Comparison of ENCODE assay signal across 14 cellular contexts in genomic region chr14:101006008-101006407, GRCh38.
DNase-seq lines count a peak whose midpoint lies in the region; FAIRE-seq and TF ChIP-seq lines count a peak whose summit lies in the region.
"Had no signal": no experiment of that assay in that cellular context is flagged by ENCODE, and none has a peak within 500 bp of the region (broad histone marks: within the 10 kb centered on the region; RNA-seq: fewer than 3 reads in every experiment).

No MANE protein-coding gene starts in this region.

- H2AFZ ChIP-seq in Karpas-422 (ENCODE audit: low read length): no peak overlapping the region

- no peak for TF ChIP-seq CTCF in neutrophil (IDR thresholded peaks at IDR 0.05)

- H3K4me2 ChIP-seq in Karpas-422 (ENCODE audit: low read depth, low read length, poor library complexity, severe bottlenecking): no peak overlapping the region

- no peaks in the 10 kb centered on the region for H4K20me1 ChIP-seq in Karpas-422 (ENCODE audit: insufficient read depth, low read depth, low read length)

- FAIRE-seq in frontal cortex (lab: Jason Lieb, UNC): no peak

- no peaks in the 10 kb centered on the region for H3K36me3 ChIP-seq in Karpas-422 (ENCODE audit: insufficient read depth, low read length)
- H3K36me3 ChIP-seq in adipocyte (ENCODE audit: control insufficient read depth, insufficient read depth, low read length, severe bottlenecking): peaks cover 19% of the 10 kb centered on the region
- H3K36me3 ChIP-seq in neutrophil: no peaks in the 10 kb centered on the region
- H3K36me3 ChIP-seq: uterus had no signal

- H3K4me1 ChIP-seq in Karpas-422 (ENCODE audit: low read length) (no peaks in the 10 kb centered on the region), adipocyte (ENCODE audit: control insufficient read depth, insufficient read depth, low read length) (peaks cover 33% of the 10 kb centered on the region), neutrophil (ENCODE audit: control insufficient read depth in 1 of 2, insufficient read depth in 1 of 2, low read depth in 1 of 2, low read length in 1 of 2) (peaks cover 20 to 26% of the 10 kb centered on the region in 2 experiments)
- H3K4me1 ChIP-seq: uterus had no signal

- DNase-seq in D341Med (ENCODE audit: low spot score) (peak; percentile 13), Karpas-422 (peak; percentile 44), adipocyte (ENCODE audit: low read depth) (peak; percentile 22), frontal cortex (ENCODE audit: low spot score in 2 of 2) (no peak), cortex of kidney (lab: John Stamatoyannopoulos, UW) (no peak), T-helper 1 cell (no peak)
- DNase-seq in activated T-cell treated with anti-CD3 and anti-CD28 coated beads, Interleukin-2, amount 50 U/mL, for 48 hours: no peak
- DNase-seq: central memory CD4-positive, alpha-beta T cell; NCI-H1694 treated with DMSO at 0.1 percent for 48 hours; NCI-H446 treated with DMSO at 0.1 percent for 48 hours; stimulated activated naive CD4-positive, alpha-beta T cell treated with Interleukin-2 at 50 U/mL for 16 hours had no signal

- H3K4me3 ChIP-seq in Karpas-422 (ENCODE audit: low read length) (no peak overlapping the region), adipocyte (ENCODE audit: low read length) (no peak overlapping the region), neutrophil (ENCODE audit: low read depth in 1 of 2, low read length in 1 of 2) (no peak overlapping the region)
- H3K4me3 ChIP-seq: skin epidermis, uterus had no signal

- H3K79me2 ChIP-seq in Karpas-422 (ENCODE audit: low read length): no peaks in the 10 kb centered on the region

- H3K9me2 ChIP-seq in Karpas-422 (replicated peaks; ENCODE audit: insufficient read depth, low read length): no peaks in the 10 kb centered on the region

- H3K27me3 ChIP-seq in Karpas-422 (ENCODE audit: low read length) (no peaks in the 10 kb centered on the region), adipocyte (replicated peaks; ENCODE audit: control insufficient read depth, insufficient read depth, low read length) (no peaks in the 10 kb centered on the region), neutrophil (peaks cover 29% of the 10 kb centered on the region)
- H3K27me3 ChIP-seq: uterus had no signal

- H3K9ac ChIP-seq in Karpas-422 (ENCODE audit: low read length) (no peak overlapping the region), adipocyte (ENCODE audit: low read length) (no peak overlapping the region)

- H3K9me3 ChIP-seq in Karpas-422 (ENCODE audit: low read length) (no peaks in the 10 kb centered on the region), adipocyte (ENCODE audit: control insufficient read depth, low read length) (no peaks in the 10 kb centered on the region), neutrophil (no peaks in the 10 kb centered on the region)
- H3K9me3 ChIP-seq: uterus had no signal

- no peak overlapping the region for H3K27ac ChIP-seq in Karpas-422 (ENCODE audit: low read length)
- H3K27ac ChIP-seq in neutrophil: peak overlapping the region; percentile 2

Comparison
In these comparisons a context has a peak if more than half of its experiments do, and no peak if none do; other contexts are left out.
1. DNase-seq: peak in D341Med (single experiment), Karpas-422 (single experiment) and adipocyte (single experiment); none in frontal cortex (0 of 2), cortex of kidney (single experiment), activated T-cell treated with anti-CD3 and anti-CD28 coated beads, Interleukin-2, amount 50 U/mL, for 48 hours (0 of 2) and T-helper 1 cell (0 of 5).